8 cellular contexts compared by ENCODE assay signal in the genomic region with DNA sequence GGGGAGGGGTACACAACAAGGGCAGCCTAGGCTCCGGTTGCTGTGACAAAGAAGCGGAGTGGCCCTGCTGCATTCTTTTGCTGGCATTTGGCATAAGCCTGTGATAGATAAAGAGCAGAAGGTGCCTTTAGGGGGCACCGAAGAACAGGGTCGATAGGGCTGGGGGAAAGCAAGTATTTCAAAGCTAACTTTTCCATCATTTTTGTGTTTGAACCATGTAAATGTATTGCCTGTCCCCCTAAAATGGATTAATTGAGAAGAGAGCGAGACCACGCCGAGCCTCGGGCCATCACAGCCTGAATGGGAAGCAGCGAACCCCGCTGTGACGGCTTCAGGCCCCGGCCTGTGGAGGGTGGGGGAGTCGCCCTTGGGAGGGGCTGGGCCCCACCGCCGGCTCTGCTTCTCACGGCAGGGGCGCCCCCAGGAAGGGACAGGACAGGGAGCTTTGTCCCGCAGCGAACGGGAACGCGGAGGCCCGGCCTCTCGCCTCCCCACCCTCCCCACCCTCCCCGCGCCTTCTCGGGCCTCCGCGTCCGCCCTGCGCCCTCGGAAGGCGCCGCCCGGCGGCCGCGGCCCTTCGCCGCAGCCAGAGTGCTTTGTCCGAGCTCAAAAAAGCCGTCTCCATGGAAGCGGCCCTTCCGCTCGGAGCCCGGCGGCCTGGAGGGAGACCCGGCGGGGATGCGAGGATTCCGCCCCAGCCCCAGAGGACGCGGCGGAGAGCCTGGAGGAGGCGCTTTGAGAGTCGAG. TPM values are rescaled to one million over a fixed set of nuclear protein-coding genes. Genes with fewer than 3 reads are reported as not detected.
A peak's percentile ranks its signal among the peaks of the same experiment; 100 is the strongest.
DNase-seq lines count a peak whose midpoint lies in the region; ATAC-seq, FAIRE-seq and TF ChIP-seq lines count a peak whose summit lies in the region.

No MANE protein-coding gene starts in this region.

- no peaks in the 10 kb centered on the region for H3K9me3 ChIP-seq in BE2C
- no peaks in the 10 kb centered on the region for H3K9me3 ChIP-seq in heart left ventricle
- no peaks in the 10 kb centered on the region for H3K9me3 ChIP-seq in pancreas

- H3K27me3 ChIP-seq in BE2C (peaks cover 49% of the 10 kb centered on the region), heart left ventricle (peaks cover 0 to 47% (median 5%) of the 10 kb centered on the region in 9 donors), pancreas (peaks cover 0 to 3% (median 0%) of the 10 kb centered on the region in 4 donors)

- intact Hi-C loops in activated T-helper 2 cell treated with anti-CD3 and anti-CD28 coated beads, Interferon-gamma antibody, Interleukin-2, Interleukin-4, amounts not matched to agents 10 μg/mL and 5 μg/mL and 100 μg/mL, durations not matched to agents 14 hours and 24 hours and 36 hours (cut with micrococcal nuclease): no loop called here
- intact Hi-C loops in heart left ventricle (cut with DNase I): loop anchor here in 3 of 10 donors (2.0 to 10.0 kb wide), 3 partner anchors 78 to 81 kb away; no protein-coding TSS in a partner anchor
- intact Hi-C loops in pancreas (cut with DNase I): no loop called here

- peak overlapping the region; percentile 69 for H3K4me3 ChIP-seq in BE2C (ENCODE audit: low read depth, low read length)
- H3K4me3 ChIP-seq in heart left ventricle: peak overlapping the region; percentile 26 to 69 (median 56)
- H3K4me3 ChIP-seq in pancreas: peak overlapping the region; percentile 5 to 62 (median 34)

- H3K27ac ChIP-seq in heart left ventricle (peak overlapping the region in 11 of 12 donors; percentile 57 to 84 (median 70)), pancreas (peak overlapping the region; percentile 66 to 84 (median 74))

- H3K27ac Mint-ChIP-seq in activated T-helper 2 cell treated with anti-CD3 and anti-CD28 coated beads, Interferon-gamma antibody, Interleukin-2, Interleukin-4, amounts not matched to agents 10 μg/mL and 5 μg/mL and 100 μg/mL, durations not matched to agents 14 hours and 24 hours and 36 hours: no peak overlapping the region

- TF ChIP-seq POLR2A in heart left ventricle (IDR thresholded peaks at IDR 0.05): no peak

- peaks cover 4% of the 10 kb centered on the region for H3K4me1 ChIP-seq in BE2C
- H3K4me1 ChIP-seq in heart left ventricle: peaks cover 0 to 37% (median 18%) of the 10 kb centered on the region in 12 donors
- peaks cover 0 to 3% (median 0%) of the 10 kb centered on the region in 3 donors for H3K4me1 ChIP-seq in pancreas

- peak overlapping the region; percentile 47 for H3K4me3 Mint-ChIP-seq in activated T-helper 2 cell treated with anti-CD3 and anti-CD28 coated beads, Interferon-gamma antibody, Interleukin-2, Interleukin-4, amounts not matched to agents 10 μg/mL and 5 μg/mL and 100 μg/mL, durations not matched to agents 14 hours and 24 hours and 36 hours (ENCODE audit: low read depth)

- TF ChIP-seq CTCF in BE2C (IDR thresholded peaks at IDR 0.05; ENCODE audit: low read depth, low read length) (peak; percentile 49), heart left ventricle (IDR thresholded peaks at IDR 0.05) (peak in 11 of 12 donors; percentile 19 to 67 (median 47)), pancreas (IDR thresholded peaks at IDR 0.05) (peak in 3 of 4 donors; percentile 6 to 43 (median 8))

- no peak for FAIRE-seq in pancreas (lab: Jason Lieb, UNC)

- peak; percentile 32 to 82 (median 66) for ATAC-seq in heart left ventricle
- peak; percentile 83 to 90 (median 88) for ATAC-seq in pancreas
- no peak for ATAC-seq in GM21423 (IDR thresholded peaks at IDR 0.05; ENCODE audit: unreplicated experiment)

- H3K9me3 Mint-ChIP-seq in activated T-helper 2 cell treated with anti-CD3 and anti-CD28 coated beads, Interferon-gamma antibody, Interleukin-2, Interleukin-4, amounts not matched to agents 10 μg/mL and 5 μg/mL and 100 μg/mL, durations not matched to agents 14 hours and 24 hours and 36 hours: no peaks in the 10 kb centered on the region

- peaks cover 2% of the 10 kb centered on the region for H3K4me1 Mint-ChIP-seq in activated T-helper 2 cell treated with anti-CD3 and anti-CD28 coated beads, Interferon-gamma antibody, Interleukin-2, Interleukin-4, amounts not matched to agents 10 μg/mL and 5 μg/mL and 100 μg/mL, durations not matched to agents 14 hours and 24 hours and 36 hours (ENCODE audit: low read depth)

- DNase-seq in BE2C (peak; percentile 75), HPDE6-E6E7 (ENCODE audit: extremely low spot score) (peak; percentile 22), heart left ventricle (peak; percentile 44 to 82 (median 60)), pancreas (peak; percentile 41 to 81 (median 68)), occipital lobe (lab: John Stamatoyannopoulos, UW) (no peak)
- no peak for DNase-seq in activated T-helper 2 cell treated with anti-CD3 and anti-CD28 coated beads, Interferon-gamma antibody, Interleukin-2, Interleukin-4, amounts not matched to agents 10 μg/mL and 5 μg/mL and 100 μg/mL, durations not matched to agents 14 hours and 24 hours and 36 hours (ENCODE audit: low spot score)
- no peak for DNase-seq in stimulated activated CD8-positive, alpha-beta memory T cell treated with anti-CD3 and anti-CD28 coated beads, Interleukin-4, amount 100 ng/mL, for 48 hours

- H3K36me3 Mint-ChIP-seq in activated T-helper 2 cell treated with anti-CD3 and anti-CD28 coated beads, Interferon-gamma antibody, Interleukin-2, Interleukin-4, amounts not matched to agents 10 μg/mL and 5 μg/mL and 100 μg/mL, durations not matched to agents 14 hours and 24 hours and 36 hours (ENCODE audit: low read depth): no peaks in the 10 kb centered on the region

- H3K36me3 ChIP-seq in BE2C: no peaks in the 10 kb centered on the region
- no peaks in the 10 kb centered on the region for H3K36me3 ChIP-seq in heart left ventricle
- H3K36me3 ChIP-seq in pancreas: no peaks in the 10 kb centered on the region

- peaks cover 47% of the 10 kb centered on the region for H3K27me3 Mint-ChIP-seq in activated T-helper 2 cell treated with anti-CD3 and anti-CD28 coated beads, Interferon-gamma antibody, Interleukin-2, Interleukin-4, amounts not matched to agents 10 μg/mL and 5 μg/mL and 100 μg/mL, durations not matched to agents 14 hours and 24 hours and 36 hours (ENCODE audit: low read depth)

- 1 to 8% (median 5%) methylated on average over 16 to 56 of the region's 56 CpGs for WGBS in heart left ventricle, 4 donors
- 1% methylated on average over 44 to 56 of the region's 56 CpGs for WGBS in pancreas, 2 donors

RNA-seq across cellular contexts. Expression of gene ALDH1L1, which starts 32.4 kb away (rescaled TPM):
- 1.6 TPM for polyA plus RNA-seq in BE2C (2012; ENCODE audit: insufficient read depth, insufficient read length, low read depth)
- not detected in 2 replicates for total RNA-seq in activated T-helper 2 cell treated with anti-CD3 and anti-CD28 coated beads, Interferon-gamma antibody, Interleukin-2, Interleukin-4, amounts not matched to agents 10 μg/mL and 5 μg/mL and 100 μg/mL, durations not matched to agents 14 hours and 24 hours and 36 hours
- total RNA-seq in heart left ventricle: 10 to 100 TPM; 26.9 to 74.1 (median 29.4) TPM
- polyA plus RNA-seq in heart left ventricle: 10 to 100 TPM; 13.4 to 27.2 TPM
- 10 to 100 TPM; 15.4 to 46.3 (median 33.7) TPM for total RNA-seq in pancreas
- 10 to 100 TPM; 38.8 to 44.0 TPM for polyA plus RNA-seq in pancreas
- total RNA-seq in occipital lobe: 2.7 TPM

Comparison
In these comparisons a context has a peak if more than half of its experiments do, and no peak if none do; other contexts are left out.
1. DNase-seq: peak in BE2C (single experiment), HPDE6-E6E7 (single experiment), heart left ventricle (5 of 5) and pancreas (6 of 6); none in activated T-helper 2 cell treated with anti-CD3 and anti-CD28 coated beads, Interferon-gamma antibody, Interleukin-2, Interleukin-4, amounts not matched to agents 10 μg/mL and 5 μg/mL and 100 μg/mL, durations not matched to agents 14 hours and 24 hours and 36 hours (single experiment), stimulated activated CD8-positive, alpha-beta memory T cell treated with anti-CD3 and anti-CD28 coated beads, Interleukin-4, amount 100 ng/mL, for 48 hours (single experiment) and occipital lobe (single experiment).
2. Peak in every context shown above with its lines, with median percentiles within 50 percentile points of each other: H3K4me3 ChIP-seq and CTCF ChIP-seq.